Comparison of ENCODE assay signal across 18 cellular contexts in the genomic region with DNA sequence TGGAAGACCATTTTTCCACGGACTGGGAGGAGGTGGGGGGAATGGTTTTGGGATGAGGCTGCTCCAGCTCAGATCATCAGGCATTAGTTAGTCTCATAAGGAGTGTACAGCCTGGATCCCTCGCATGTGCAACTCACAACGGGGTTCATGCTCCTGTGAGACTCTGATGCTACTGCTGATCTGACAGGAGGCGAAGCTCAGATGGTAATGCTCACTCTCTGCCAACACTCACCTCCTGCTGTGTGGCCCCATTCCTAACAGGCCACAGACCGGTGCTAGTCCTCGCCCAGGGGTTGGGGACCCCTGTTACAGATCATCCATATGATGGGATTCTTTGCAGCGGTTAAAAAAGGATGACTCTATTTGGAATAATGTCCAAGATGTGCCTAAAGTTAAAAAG. TPM values are rescaled to one million over a fixed set of nuclear protein-coding genes. Genes with fewer than 3 reads are reported as not detected.
DNase-seq lines count a peak whose midpoint lies in the region; ATAC-seq and TF ChIP-seq lines count a peak whose summit lies in the region.
"Had no signal": no experiment of that assay in that cellular context is flagged by ENCODE, and none has a peak within 500 bp of the region (broad histone marks: within the 10 kb centered on the region; RNA-seq: fewer than 3 reads in every experiment).

No MANE protein-coding gene starts in this region.

- H2BK5ac ChIP-seq in neuronal stem cell (ENCODE audit: low read length): no peak overlapping the region

- no peak overlapping the region for H3K14ac ChIP-seq in neuronal stem cell (ENCODE audit: low read length)

- H3K9me3 Mint-ChIP-seq in endodermal cell: no peaks in the 10 kb centered on the region
- H3K9me3 Mint-ChIP-seq: CD4-positive, CD25-positive, alpha-beta regulatory T cell; CD8-positive, alpha-beta memory T cell; GM23338; HFFc6; IgD-negative memory B cell had no signal

- H4K8ac ChIP-seq in neuronal stem cell (ENCODE audit: low read depth, low read length): no peak overlapping the region

- H3K4me2 ChIP-seq in OCI-LY1 (ENCODE audit: low read length) (no peak overlapping the region; the same call in 1 of the 2 replicates), neuronal stem cell (ENCODE audit: insufficient read depth, low read length, poor library complexity, severe bottlenecking) (no peak overlapping the region)
- H3K4me2 ChIP-seq: GM23338 had no signal

- no peaks in the 10 kb centered on the region for H3K36me3 Mint-ChIP-seq in endodermal cell (ENCODE audit: low read depth)
- H3K36me3 Mint-ChIP-seq: CD4-positive, CD25-positive, alpha-beta regulatory T cell; CD8-positive, alpha-beta memory T cell; IgD-negative memory B cell had no signal

- peaks cover 74% of the 10 kb centered on the region for H3K4me1 ChIP-seq in OCI-LY1 (ENCODE audit: insufficient read depth, low read length, severe bottlenecking)
- peaks cover 8% of the 10 kb centered on the region for H3K4me1 ChIP-seq in endodermal cell (ENCODE audit: control insufficient read depth, insufficient read depth, low read length)
- H3K4me1 ChIP-seq in neuronal stem cell (ENCODE audit: control insufficient read depth in 2 of 2, insufficient read depth in 1 of 2, low read depth in 1 of 2, low read length in 2 of 2): peaks cover 23 to 25% of the 10 kb centered on the region in 2 donors
- no peaks in the 10 kb centered on the region for H3K4me1 ChIP-seq in psoas muscle
- H3K4me1 ChIP-seq: BE2C had no signal

- H2AFZ ChIP-seq in OCI-LY1 (ENCODE audit: low read length): no peak overlapping the region
- H2AFZ ChIP-seq in neuronal stem cell (ENCODE audit: low read length): no peak overlapping the region
- H2AFZ ChIP-seq: GM23338 had no signal

- peak overlapping the region; percentile 25 for H2BK12ac ChIP-seq in neuronal stem cell (ENCODE audit: low read length)

- no peak for TF ChIP-seq CTCF in OCI-LY1 (IDR thresholded peaks at IDR 0.05; ENCODE audit: low read length)
- no peak for TF ChIP-seq CTCF in endodermal cell (conservative IDR thresholded peaks at IDR 0.05)
- no peak for TF ChIP-seq CTCF in psoas muscle (IDR thresholded peaks at IDR 0.05)

- H3K36me3 ChIP-seq in OCI-LY1 (ENCODE audit: insufficient read depth, low read length) (no peaks in the 10 kb centered on the region), endodermal cell (ENCODE audit: control insufficient read depth, insufficient read depth, low read length) (no peaks in the 10 kb centered on the region), neuronal stem cell (replicated peaks in 1 of 2; ENCODE audit: control insufficient read depth in 2 of 2, insufficient read depth in 2 of 2, low read length in 2 of 2) (no peaks in the 10 kb centered on the region), psoas muscle (ENCODE audit: insufficient read depth in 1 of 2, low read depth in 1 of 2) (no peaks in the 10 kb centered on the region)
- H3K36me3 ChIP-seq: BE2C had no signal

- no peak overlapping the region for H2BK15ac ChIP-seq in neuronal stem cell (ENCODE audit: low read length)

- H3K27ac Mint-ChIP-seq in endodermal cell: no peak overlapping the region
- H3K27ac Mint-ChIP-seq: CD4-positive, CD25-positive, alpha-beta regulatory T cell; GM23338; HFFc6; IgD-negative memory B cell had no signal

- H3K27me3 ChIP-seq in OCI-LY1 (ENCODE audit: insufficient read depth, low read length): no peaks in the 10 kb centered on the region
- H3K27me3 ChIP-seq in endodermal cell (ENCODE audit: control insufficient read depth, insufficient read depth, low read length, poor library complexity, severe bottlenecking): peaks cover 5% of the 10 kb centered on the region
- H3K27me3 ChIP-seq in neuronal stem cell (ENCODE audit: control insufficient read depth in 3 of 3, insufficient read depth in 3 of 3, low read depth in 1 of 3, low read length in 3 of 3): no peaks in the 10 kb centered on the region
- peaks cover 0 to 38% (median 9%) of the 10 kb centered on the region in 3 donors for H3K27me3 ChIP-seq in psoas muscle (ENCODE audit: insufficient read depth in 3 of 3, low read length in 2 of 3)

- no peak overlapping the region for H4K91ac ChIP-seq in neuronal stem cell (ENCODE audit: low read depth, low read length, poor library complexity)

- H3K79me2 ChIP-seq in OCI-LY1 (ENCODE audit: insufficient read depth, low read length): no peaks in the 10 kb centered on the region

- H2BK120ac ChIP-seq in neuronal stem cell (ENCODE audit: low read depth, low read length): no peak overlapping the region

- H3K9me2 ChIP-seq in OCI-LY1 (ENCODE audit: low read depth, low read length): no peaks in the 10 kb centered on the region

- no peak overlapping the region for H2AK5ac ChIP-seq in neuronal stem cell (ENCODE audit: low read depth, low read length)

- peak overlapping the region; percentile 78 for H3K18ac ChIP-seq in neuronal stem cell (ENCODE audit: low read length)

- WGBS in endodermal cell (ENCODE audit: insufficient coverage in 1 of 2, insufficient read length in 1 of 2), 2 experiments: 76 to 86% methylated on average over 7 of the region's 7 CpGs
- no CpG with 5 or more reads among the region's 7 CpGs for WGBS in neuronal stem cell (ENCODE audit: extremely low coverage in 2 of 2, insufficient read length in 2 of 2, insufficient replicate concordance in 1 of 2), 2 donors
- whole genome bisulfite sequencing in psoas muscle, 3 donors: 67 to 69% (median 69%) methylated on average over 7 of the region's 7 CpGs

- H3K27ac ChIP-seq in OCI-LY1 (ENCODE audit: low read depth, low read length, poor library complexity, severe bottlenecking): peak overlapping the region; percentile 99
- H3K27ac ChIP-seq in endodermal cell (ENCODE audit: low read depth, low read length): no peak overlapping the region
- peak overlapping the region; percentile 14 for H3K27ac ChIP-seq in neuronal stem cell (replicated peaks; ENCODE audit: low read length)
- no peak overlapping the region for H3K27ac ChIP-seq in psoas muscle

- H3K4me1 Mint-ChIP-seq in endodermal cell: peaks cover 9% of the 10 kb centered on the region
- H3K4me1 Mint-ChIP-seq: CD4-positive, CD25-positive, alpha-beta regulatory T cell; CD8-positive, alpha-beta memory T cell had no signal

- no peak overlapping the region for H3K4me3 ChIP-seq in OCI-LY1 (ENCODE audit: low read depth, low read length, poor library complexity, severe bottlenecking)
- no peak overlapping the region for H3K4me3 ChIP-seq in endodermal cell (ENCODE audit: low read length)
- no peak overlapping the region for H3K4me3 ChIP-seq in neuronal stem cell (ENCODE audit: low read length in 2 of 2)
- H3K4me3 ChIP-seq in psoas muscle: no peak overlapping the region
- H3K4me3 ChIP-seq: GM23338 had no signal

- intact Hi-C loops in psoas muscle (cut with DNase I): no loop called here

- peak; percentile 56 for DNase-seq in endodermal cell
- no peak for DNase-seq in neuronal stem cell (ENCODE audit: low spot score)
- no peak for DNase-seq in psoas muscle
- no peak for DNase-seq in activated T-cell treated with anti-CD3 and anti-CD28 coated beads, Interleukin-2, amount 50 U/mL, for 1 hour
- DNase-seq: ACHN; BE2C; C1 segment of cervical spinal cord; CD4-positive, CD25-positive, alpha-beta regulatory T cell; CD8-positive, alpha-beta memory T cell; COR-L47; H7; HFFc6 had no signal

- no peak for ATAC-seq in psoas muscle
- no peak for ATAC-seq in HG03442 (IDR thresholded peaks at IDR 0.05; ENCODE audit: unreplicated experiment)
- ATAC-seq: GM23338, HCT116 had no signal

- H3K9ac ChIP-seq in OCI-LY1 (ENCODE audit: low read length): peak overlapping the region; percentile 32; the same call in 1 of the 2 replicates
- no peak overlapping the region for H3K9ac ChIP-seq in endodermal cell (ENCODE audit: extremely low read depth, low read length, poor library complexity, severe bottlenecking)
- no peak overlapping the region for H3K9ac ChIP-seq in neuronal stem cell (ENCODE audit: low read depth, low read length, poor library complexity)

- H3K4ac ChIP-seq in neuronal stem cell (ENCODE audit: low read length): no peak overlapping the region

- H3F3A ChIP-seq in OCI-LY1 (ENCODE audit: insufficient read depth, low read length): no peaks in the 10 kb centered on the region

- no peak overlapping the region for H3K23ac ChIP-seq in neuronal stem cell (ENCODE audit: low read depth, low read length, poor library complexity)

- no peak overlapping the region for H3K4me3 Mint-ChIP-seq in endodermal cell
- H3K4me3 Mint-ChIP-seq: CD4-positive, CD25-positive, alpha-beta regulatory T cell; CD8-positive, alpha-beta memory T cell; GM23338; HFFc6; IgD-negative memory B cell had no signal

- peaks cover 2% of the 10 kb centered on the region for H3K27me3 Mint-ChIP-seq in endodermal cell (ENCODE audit: insufficient read depth)

- H3K79me1 ChIP-seq in neuronal stem cell (ENCODE audit: low read depth, low read length): no peaks in the 10 kb centered on the region

- H3K9me3 ChIP-seq in OCI-LY1 (ENCODE audit: low read length) (no peaks in the 10 kb centered on the region), endodermal cell (ENCODE audit: control insufficient read depth, low read length) (no peaks in the 10 kb centered on the region), neuronal stem cell (replicated peaks in 1 of 2; ENCODE audit: control insufficient read depth in 2 of 2, insufficient read depth in 1 of 2, low read depth in 1 of 2, low read length in 2 of 2) (peaks cover 0 to 6% of the 10 kb centered on the region in 2 donors), psoas muscle (no peaks in the 10 kb centered on the region)
- H3K9me3 ChIP-seq: BE2C had no signal

- no peaks in the 10 kb centered on the region for H4K20me1 ChIP-seq in OCI-LY1 (ENCODE audit: insufficient read depth, low read length)

RNA-seq across cellular contexts. Expression of gene BMP7, which starts 27.6 kb away (rescaled TPM):
- total RNA-seq in endodermal cell (10 to 100 TPM; 45.6 to 49.6 TPM), psoas muscle (not detected)
- polyA plus RNA-seq in endodermal cell (2013, experiment 1 of 2): 50.6 TPM
- 45.7 TPM for polyA plus RNA-seq in endodermal cell (2013, experiment 2 of 2)
- polyA plus RNA-seq in neuronal stem cell (2013, experiment 1 of 2): 17.6 TPM
- polyA plus RNA-seq in neuronal stem cell (2013, experiment 2 of 2): 17.7 TPM
- polyA plus RNA-seq in psoas muscle: under 1 TPM in 2 of 3 donors, not detected in 1; 0.03 TPM
- total RNA-seq: CD4-positive, CD25-positive, alpha-beta regulatory T cell; CD8-positive, alpha-beta memory T cell; HepG2; HFFc6 had no signal
- polyA plus RNA-seq: CD4-positive, CD25-positive, alpha-beta regulatory T cell; CD8-positive, alpha-beta memory T cell; HepG2; IgD-negative memory B cell had no signal

RNA-seq across cellular contexts. Expression of gene SPO11, which starts 35.6 kb away (rescaled TPM):
- total RNA-seq in endodermal cell: not detected
- polyA plus RNA-seq in endodermal cell (2013, experiment 1 of 2): not detected
- polyA plus RNA-seq in endodermal cell (2013, experiment 2 of 2): not detected
- polyA plus RNA-seq in neuronal stem cell (2013, experiment 1 of 2): not detected
- polyA plus RNA-seq in neuronal stem cell (2013, experiment 2 of 2): not detected
- not detected for total RNA-seq in psoas muscle
- polyA plus RNA-seq in psoas muscle: not detected
- total RNA-seq: CD4-positive, CD25-positive, alpha-beta regulatory T cell; CD8-positive, alpha-beta memory T cell; GM23338; H7; HepG2; HFFc6 had no signal
- polyA plus RNA-seq: CD4-positive, CD25-positive, alpha-beta regulatory T cell; CD8-positive, alpha-beta memory T cell; GM23338; HepG2; IgD-negative memory B cell had no signal

RNA-seq across cellular contexts. Expression of gene RAE1, which starts 57.1 kb away (rescaled TPM):
- total RNA-seq in endodermal cell: 10 to 100 TPM; 41.2 to 43.8 TPM
- polyA plus RNA-seq in endodermal cell (2013, experiment 1 of 2): 46.4 TPM
- 42.3 TPM for polyA plus RNA-seq in endodermal cell (2013, experiment 2 of 2)
- polyA plus RNA-seq in neuronal stem cell (2013, experiment 1 of 2): 21.8 TPM
- polyA plus RNA-seq in neuronal stem cell (2013, experiment 2 of 2): 21.8 TPM
- 10 to 100 TPM in 3 of 4 donors, 1 to 10 TPM in 1; 9.1 to 17.3 (median 14.4) TPM for total RNA-seq in psoas muscle
- 10 to 100 TPM; 13.9 to 23.6 (median 18.9) TPM for polyA plus RNA-seq in psoas muscle

Comparison
In these comparisons a context has a peak if more than half of its experiments do, and no peak if none do; other contexts are left out.
1. H3K27ac ChIP-seq: peak in OCI-LY1 (single experiment) and neuronal stem cell (single experiment); none in endodermal cell (single experiment) and psoas muscle (single experiment).
2. RNA of gene BMP7, which starts 27.6 kb away (total RNA-seq): 45.6 to 49.6 TPM in endodermal cell; not detected in psoas muscle; every median in the first group is over 10 times any median in the second.